ENCODE assay signal across 11 cellular contexts in the genomic region with DNA sequence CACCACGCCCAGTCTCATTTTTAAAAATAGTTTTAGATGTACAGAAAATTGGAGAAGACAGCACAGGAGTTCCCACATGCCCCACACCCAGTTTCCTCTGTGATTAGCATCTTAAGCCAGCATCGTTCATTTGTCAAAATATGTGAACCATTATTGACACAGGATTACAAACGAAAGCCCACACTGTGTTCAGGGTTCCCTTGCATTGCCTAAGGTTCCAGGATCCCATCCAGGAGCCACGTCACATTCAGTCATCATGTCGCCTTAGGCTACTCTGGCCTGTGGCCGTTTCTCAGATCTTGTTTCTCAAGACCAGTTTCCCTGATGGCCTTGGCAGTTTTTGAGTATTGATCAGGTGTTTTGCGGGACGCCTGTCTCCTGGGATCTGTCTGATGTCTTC. TPM values are rescaled to one million over a fixed set of nuclear protein-coding genes. Genes with fewer than 3 reads are reported as not detected.
DNase-seq lines count a peak whose midpoint lies in the region; ATAC-seq, FAIRE-seq and TF ChIP-seq lines count a peak whose summit lies in the region.
"Had no signal": no experiment of that assay in that cellular context is flagged by ENCODE, and none has a peak within 500 bp of the region (broad histone marks: within the 10 kb centered on the region; RNA-seq: fewer than 3 reads in every experiment).

No MANE protein-coding gene starts in this region.

- FAIRE-seq in HTR-8/SVneo (lab: Jason Lieb, UNC): no peak
- FAIRE-seq: G401.6 had no signal

- H3K4me3 Mint-ChIP-seq in CD14-positive monocyte: peak overlapping the region in 1 of 2 donors; percentile 26
- H3K4me3 Mint-ChIP-seq in natural killer cell: peak overlapping the region; percentile 13

- intact Hi-C loops in CD14-positive monocyte (cut with micrococcal nuclease) (loop anchor here in 1 of 2 donors (2.0 kb wide), 1 partner anchor 53 kb away; no protein-coding TSS in a partner anchor), colonic mucosa (cut with DNase I) (no loop called here), natural killer cell (cut with micrococcal nuclease) (loop anchor here (1.0 kb wide), 1 partner anchor 25 kb away; no protein-coding TSS in a partner anchor)

- peaks cover 28 to 45% of the 10 kb centered on the region in 2 donors for H3K36me3 Mint-ChIP-seq in CD14-positive monocyte
- no peaks in the 10 kb centered on the region for H3K36me3 Mint-ChIP-seq in natural killer cell

- no peaks in the 10 kb centered on the region for H3K9me3 ChIP-seq in colonic mucosa

- H3K27ac ChIP-seq in colonic mucosa: peak overlapping the region; percentile 57

- H3K4me1 Mint-ChIP-seq in CD14-positive monocyte (peaks cover 64% of the 10 kb centered on the region), natural killer cell (peaks cover 15 to 21% of the 10 kb centered on the region in 2 donors)

- no peak overlapping the region for H3K4me3 ChIP-seq in colonic mucosa

- no peak for TF ChIP-seq CTCF in CD14-positive monocyte (IDR thresholded peaks at IDR 0.05)
- no peak for TF ChIP-seq CTCF in colonic mucosa (IDR thresholded peaks at IDR 0.05)
- no peak for TF ChIP-seq CTCF in natural killer cell (IDR thresholded peaks at IDR 0.05)

- H3K9ac ChIP-seq in colonic mucosa (ENCODE audit: low read depth in 2 of 2, low read length in 2 of 2): no peak overlapping the region

- H3K4me1 ChIP-seq in colonic mucosa: no peaks in the 10 kb centered on the region

- H3K27me3 Mint-ChIP-seq in CD14-positive monocyte (ENCODE audit: low read depth in 3 of 3): peaks cover 0 to 2% (median 0%) of the 10 kb centered on the region in 3 donors
- H3K27me3 Mint-ChIP-seq in natural killer cell (ENCODE audit: low read depth in 2 of 2): no peaks in the 10 kb centered on the region

- DNase-seq in CD14-positive monocyte (ENCODE audit: low spot score) (no peak), HTR-8/SVneo (ENCODE audit: insufficient read length, low spot score) (peak; percentile 35), colonic mucosa (no peak), natural killer cell (no peak), HK-2 (ENCODE audit: unreplicated experiment) (no peak), NCI-H748 (lab: John Stamatoyannopoulos, UW; ENCODE audit: unreplicated experiment) (no peak)
- DNase-seq: erythroblast, NCI-H82 had no signal

- peaks cover 0 to 8% (median 0%) of the 10 kb centered on the region in 7 donors for H3K9me3 Mint-ChIP-seq in CD14-positive monocyte
- H3K9me3 Mint-ChIP-seq in natural killer cell: no peaks in the 10 kb centered on the region

- H3K27ac Mint-ChIP-seq in CD14-positive monocyte: peak overlapping the region; percentile 93 to 97 (median 96)
- peak overlapping the region; percentile 91 to 96 for H3K27ac Mint-ChIP-seq in natural killer cell

- H3K27me3 ChIP-seq in colonic mucosa: no peaks in the 10 kb centered on the region

- no peak for ATAC-seq in natural killer cell
- no peak for ATAC-seq in GM21825 (IDR thresholded peaks at IDR 0.05; ENCODE audit: unreplicated experiment)
- ATAC-seq in GM19455 (IDR thresholded peaks at IDR 0.05; ENCODE audit: unreplicated experiment): no peak

- no peaks in the 10 kb centered on the region for H3K36me3 ChIP-seq in colonic mucosa

RNA-seq across cellular contexts. Expression of a gene that starts 34.7 kb away (rescaled TPM):
- 100 to 1,000 TPM; 436 to 761 TPM for polyA plus RNA-seq in CD14-positive monocyte
- total RNA-seq in colonic mucosa (10 to 100 TPM; 27.2 to 28.1 TPM), natural killer cell (100 to 1,000 TPM; 152 to 173 (median 172) TPM)

Comparison
In these comparisons a context has a peak if more than half of its experiments do, and no peak if none do; other contexts are left out.
1. RNA of a gene that starts 34.7 kb away (total RNA-seq): 152 to 173 TPM in natural killer cell; 27.2 to 28.1 TPM in colonic mucosa; every median in the first group is over 4 times any median in the second.